Comparison of ENCODE assay signal across 24 cellular contexts in genomic region chr2:41136966-41137494, GRCh38.
A peak's percentile ranks its signal among the peaks of the same experiment; 100 is the strongest.
DNase-seq lines count a peak whose midpoint lies in the region; ATAC-seq, FAIRE-seq and TF ChIP-seq lines count a peak whose summit lies in the region.
"Had no signal": no experiment of that assay in that cellular context is flagged by ENCODE, and none has a peak within 500 bp of the region (broad histone marks: within the 10 kb centered on the region; RNA-seq: fewer than 3 reads in every experiment).

No MANE protein-coding gene starts in this region.

- no peaks in the 10 kb centered on the region for H3K36me3 ChIP-seq in PC-3 (ENCODE audit: low read depth, low read length)
- H3K36me3 ChIP-seq in endothelial cell of umbilical vein (ENCODE audit: control insufficient read depth in 2 of 2, extremely low read depth in 1 of 2, insufficient read depth in 2 of 2, low read length in 2 of 2), result no peaks in the 10 kb centered on the region
- no peaks in the 10 kb centered on the region for H3K36me3 ChIP-seq in A673 (ENCODE audit: insufficient read depth, low read length, poor library complexity, severe bottlenecking)
- no peaks in the 10 kb centered on the region for H3K36me3 ChIP-seq in SK-N-SH (replicated peaks in 1 of 2; ENCODE audit: control insufficient read depth in 1 of 2, insufficient read depth in 2 of 2, low read length in 1 of 2)
- H3K36me3 ChIP-seq: left lung, upper lobe of left lung had no signal

- H3K4me2 ChIP-seq in PC-3 (ENCODE audit: low read length) (peak overlapping the region; percentile 46), endothelial cell of umbilical vein (ENCODE audit: insufficient read depth, low read length) (no peak overlapping the region), SK-N-SH (no peak overlapping the region)

- H3K27me3 ChIP-seq in PC-3 (ENCODE audit: low read length), result no peaks in the 10 kb centered on the region
- H3K27me3 ChIP-seq in endothelial cell of umbilical vein (ENCODE audit: control insufficient read depth in 2 of 2, insufficient read depth in 2 of 2, low read length in 2 of 2), result no peaks in the 10 kb centered on the region
- no peaks in the 10 kb centered on the region for H3K27me3 ChIP-seq in A673 (replicated peaks; ENCODE audit: insufficient read depth, low read depth, low read length, poor library complexity)
- no peaks in the 10 kb centered on the region for H3K27me3 ChIP-seq in SK-N-SH (ENCODE audit: insufficient read depth)
- H3K27me3 ChIP-seq: left lung, upper lobe of left lung had no signal

- H3F3A ChIP-seq in PC-3 (ENCODE audit: low read length, unreplicated experiment) (no peaks in the 10 kb centered on the region), SK-N-SH (replicated peaks; ENCODE audit: insufficient read depth) (no peaks in the 10 kb centered on the region)

- dilution Hi-C loops in endothelial cell of umbilical vein (cut with MboI; ENCODE audit: extremely low pct_ligation_motif_present, low sequenced_read_pairs), result no loop called here

- H3K4me3 ChIP-seq in PC-3 (ENCODE audit: low read length) (no peak overlapping the region), endothelial cell of umbilical vein (replicated peaks in 1 of 3; ENCODE audit: insufficient read depth in 1 of 3, low read depth in 1 of 3, low read length in 3 of 3) (no peak overlapping the region), A673 (ENCODE audit: low read depth, low read length, poor library complexity, severe bottlenecking) (no peak overlapping the region), SK-N-SH (ENCODE audit: low read depth in 2 of 2, low read length in 1 of 2) (no peak overlapping the region)
- H3K4me3 ChIP-seq: coronary artery, left lung, upper lobe of left lung had no signal

- no TSS peak for BruUV-seq in PC-3 (replicated peaks; lab: Mats Ljungman, UMichigan)
- no TSS peak for BruUV-seq in endothelial cell of umbilical vein (replicated peaks; lab: Mats Ljungman, UMichigan)
- BruUV-seq in A673 (replicated peaks; lab: Mats Ljungman, UMichigan), result no TSS peak

- H3K9me3 ChIP-seq in PC-3 (ENCODE audit: low read length) (no peaks in the 10 kb centered on the region), endothelial cell of umbilical vein (replicated peaks; ENCODE audit: control insufficient read depth, insufficient read depth, low read length) (no peaks in the 10 kb centered on the region), A673 (ENCODE audit: low read depth, low read length, poor library complexity, severe bottlenecking) (no peaks in the 10 kb centered on the region), SK-N-SH (no peaks in the 10 kb centered on the region)
- H3K9me3 ChIP-seq: left lung, upper lobe of left lung had no signal

- H3K9ac ChIP-seq in PC-3 (ENCODE audit: low read length) (no peak overlapping the region), endothelial cell of umbilical vein (replicated peaks; ENCODE audit: extremely low read depth, insufficient read depth, low read length) (no peak overlapping the region), SK-N-SH (no peak overlapping the region)

- DNase-seq in ELR (ENCODE audit: low read depth) (peak; percentile 28), PC-3 (peak; percentile 45), endothelial cell of umbilical vein (ENCODE audit: low read depth, low spot score) (peak; percentile 49), renal cortical epithelial cell (ENCODE audit: low read depth) (peak; percentile 37), A673 (ENCODE audit: low spot score) (no peak), SK-N-SH (no peak), SKM-1 treated with dmso at 0.1 percent for 144 hours (lab: John Stamatoyannopoulos, UW; ENCODE audit: unreplicated experiment) (no peak), AG08395 (ENCODE audit: low spot score) (no peak)
- DNase-seq: activated CD4-positive, alpha-beta T cell treated with anti-CD3 and anti-CD28 coated beads for 48 hours; activated CD8-positive, alpha-beta memory T cell treated with anti-CD3 and anti-CD28 coated beads, Interleukin-2, amount 10 ng/mL, durations not matched to agents 7 days and 5 days; endodermal cell; immature natural killer cell; KG1; left lung; naive thymus-derived CD8-positive, alpha-beta T cell; NCI-H2029; NCI-H345; right cardiac atrium; SHP77 treated with DMSO at 0.1 percent for 48 hours; stimulated activated CD4-positive, alpha-beta T cell treated with anti-CD3 and anti-CD28 coated beads, Interleukin-15, amount 100 ng/mL, for 24 hours; T-helper 1 cell; upper lobe of left lung had no signal

- H2AFZ ChIP-seq in PC-3 (ENCODE audit: low read length), result no peak overlapping the region
- peak overlapping the region; percentile 54 for H2AFZ ChIP-seq in endothelial cell of umbilical vein (ENCODE audit: low read depth, low read length)
- H2AFZ ChIP-seq in SK-N-SH (ENCODE audit: low read depth), result no peak overlapping the region

- WGBS in SK-N-SH (ENCODE audit: low lambda C conversion rate), result 16% methylated on average over 1 of the region's 1 CpG

- FAIRE-seq in endothelial cell of umbilical vein (lab: Jason Lieb, UNC), result no peak

- intact Hi-C loops in PC-3 (cut with micrococcal nuclease), result no loop called here
- intact Hi-C loops in endothelial cell of umbilical vein (cut with micrococcal nuclease), result loop anchor here (5.0 kb wide), 1 partner anchor 155 kb away; no protein-coding TSS in a partner anchor
- intact Hi-C loops in A673 (cut with micrococcal nuclease; ENCODE audit: unreplicated experiment), result no loop called here

- POLR2A ChIA-PET in PC-3 (lab: Charles Lee; ENCODE audit: unreplicated experiment) (no interaction called here), endothelial cell of umbilical vein (lab: Charles Lee) (no interaction called here), A673 (lab: Charles Lee; ENCODE audit: low non-redundant PET) (no interaction called here), SK-N-SH (lab: Yijun Ruan, JAX) (no interaction called here)

- no peaks in the 10 kb centered on the region for H4K20me1 ChIP-seq in PC-3 (ENCODE audit: low read length)
- H4K20me1 ChIP-seq in endothelial cell of umbilical vein (replicated peaks; ENCODE audit: control insufficient read depth, extremely low read depth, insufficient read depth, low read length), result no peaks in the 10 kb centered on the region
- no peaks in the 10 kb centered on the region for H4K20me1 ChIP-seq in SK-N-SH (ENCODE audit: insufficient read depth)

- H3K9me2 ChIP-seq in PC-3 (replicated peaks; ENCODE audit: low read length) (no peaks in the 10 kb centered on the region), SK-N-SH (no peaks in the 10 kb centered on the region)

- H3K4me1 ChIP-seq in PC-3 (ENCODE audit: insufficient read depth, low read length), result peaks cover 12% of the 10 kb centered on the region
- no peaks in the 10 kb centered on the region for H3K4me1 ChIP-seq in endothelial cell of umbilical vein (ENCODE audit: control insufficient read depth, extremely low read depth, insufficient read depth, low read length)
- H3K4me1 ChIP-seq in A673 (ENCODE audit: insufficient read depth, low read length, poor library complexity, severe bottlenecking), result no peaks in the 10 kb centered on the region
- no peaks in the 10 kb centered on the region; a peak in 1 of 4 replicates for H3K4me1 ChIP-seq in SK-N-SH (ENCODE audit: control insufficient read depth in 1 of 2, insufficient read depth in 2 of 2, low read depth in 1 of 2, low read length in 1 of 2)
- H3K4me1 ChIP-seq: left lung, upper lobe of left lung had no signal

- H3K27ac ChIP-seq in PC-3 (ENCODE audit: low read length), result no peak overlapping the region
- no peak overlapping the region for H3K27ac ChIP-seq in endothelial cell of umbilical vein (ENCODE audit: insufficient read depth, low read depth, low read length)
- H3K27ac ChIP-seq in A673 (ENCODE audit: low read depth, low read length, poor library complexity, severe bottlenecking), result no peak overlapping the region
- H3K27ac ChIP-seq in SK-N-SH (ENCODE audit: low read depth in 2 of 2, low read length in 1 of 2), result no peak overlapping the region
- H3K27ac ChIP-seq: coronary artery, left lung, upper lobe of left lung had no signal

- H3K79me2 ChIP-seq in PC-3 (ENCODE audit: low read length) (no peaks in the 10 kb centered on the region), endothelial cell of umbilical vein (ENCODE audit: control insufficient read depth, insufficient read depth, low read length) (no peaks in the 10 kb centered on the region), SK-N-SH (ENCODE audit: insufficient read depth) (no peaks in the 10 kb centered on the region)

- TF ChIP-seq EP300 in SK-N-SH (IDR thresholded peaks at IDR 0.05; ENCODE audit: borderline replicate concordance in 1 of 2, low read depth in 1 of 2, low read length in 1 of 2), result no peak

- peak; percentile 51 for ATAC-seq in PC-3
- ATAC-seq: activated CD8-positive, alpha-beta memory T cell treated with anti-CD3 and anti-CD28 coated beads, Interleukin-2, amount 10 ng/mL, durations not matched to agents 7 days and 5 days; activated naive CD4-positive, alpha-beta T cell treated with anti-CD3 and anti-CD28 coated beads, Interleukin-2, amount 50 U/mL, for 72 hours; left lung; naive thymus-derived CD8-positive, alpha-beta T cell; right cardiac atrium had no signal

- CTCF ChIA-PET in PC-3 (lab: Charles Lee), result no interaction called here
- CTCF ChIA-PET in endothelial cell of umbilical vein (lab: Charles Lee), result no interaction called here
- CTCF ChIA-PET in A673 (lab: Charles Lee), result no interaction called here
- CTCF ChIA-PET in SK-N-SH (lab: Yijun Ruan, JAX), result no interaction called here

- no peaks in the 10 kb centered on the region for H3K9me1 ChIP-seq in endothelial cell of umbilical vein (replicated peaks; ENCODE audit: control insufficient read depth, extremely low read depth, insufficient read depth, low read length)

- no peak for TF ChIP-seq RAD21 in SK-N-SH (IDR thresholded peaks at IDR 0.05; ENCODE audit: low read length)

- no peak for TF ChIP-seq POLR2A in endothelial cell of umbilical vein (IDR thresholded peaks at IDR 0.05; ENCODE audit: low read depth, low read length)

- no peak for TF ChIP-seq CTCF in PC-3 (conservative IDR thresholded peaks at IDR 0.05; ENCODE audit: low read depth, low read length)
- no peak for TF ChIP-seq CTCF in endothelial cell of umbilical vein (IDR thresholded peaks at IDR 0.05; ENCODE audit: extremely low read depth in 1 of 2, insufficient read depth in 1 of 2, low read depth in 1 of 2, low read length in 2 of 2)
- no peak for TF ChIP-seq CTCF in A673 (conservative IDR thresholded peaks at IDR 0.05; ENCODE audit: low read depth, low read length)
- no peak for TF ChIP-seq CTCF in SK-N-SH (IDR thresholded peaks at IDR 0.05)

TF ChIP-seq in endothelial cell of umbilical vein, 7 proteins besides CTCF, POLR2A, EP300 and RAD21 (continues in another document):
- TF ChIP-seq MYC (IDR thresholded peaks at IDR 0.05; ENCODE audit: low read depth, low read length), result no peak
- TF ChIP-seq FOS (IDR thresholded peaks at IDR 0.05; ENCODE audit: borderline replicate concordance, insufficient read depth, low read length), result peak; percentile 78
- no peak for TF ChIP-seq EZH2 (IDR thresholded peaks at IDR 0.05; ENCODE audit: borderline replicate concordance, low read depth, low read length, severe bottlenecking)

TF ChIP-seq in SK-N-SH, 30 proteins besides CTCF, POLR2A, EP300 and RAD21 (continues in another document):
- no peak for TF ChIP-seq POLR2AphosphoS5 (IDR thresholded peaks at IDR 0.05; ENCODE audit: low read depth, low read length)

Comparison
In these comparisons a context has a peak if more than half of its experiments do, and no peak if none do; other contexts are left out.
1. DNase-seq: peak in ELR (single experiment), PC-3 (single experiment), endothelial cell of umbilical vein (single experiment) and renal cortical epithelial cell (single experiment); none in A673 (single experiment), SK-N-SH (single experiment), SKM-1 treated with dmso at 0.1 percent for 144 hours (single experiment) and AG08395 (single experiment).